1 cellular context compared by ENCODE assay signal in genomic region chr3:8658326-8659212, GRCh38.
TF ChIP-seq lines count a peak whose summit lies in the region.

No MANE protein-coding gene starts in this region.

TF ChIP-seq in HepG2, 621 proteins besides CTCF, POLR2A, EP300 and RAD21 (continued from another document and continues in another):
- TF ChIP-seq ARID3A (IDR thresholded peaks at IDR 0.05; ENCODE audit: low read depth, low read length) = no peak
- no peak for TF ChIP-seq GATA4 (IDR thresholded peaks at IDR 0.05; ENCODE audit: borderline replicate concordance, low read depth)
- TF ChIP-seq SOX5 (CRISPR knock-in tag; IDR thresholded peaks at IDR 0.05; ENCODE audit: borderline replicate concordance) = peak; percentile 95
- peak; percentile 40 for TF ChIP-seq HDAC2 (CRISPR knock-in tag; IDR thresholded peaks at IDR 0.05)
- TF ChIP-seq BCLAF1 (IDR thresholded peaks at IDR 0.05) = no peak
- TF ChIP-seq CENPBD1 (CRISPR knock-in tag; IDR thresholded peaks at IDR 0.05; ENCODE audit: borderline replicate concordance, low read depth) = no peak
- peak; percentile 26; the same call in 1 of the 2 replicates for TF ChIP-seq HOXA3 (CRISPR knock-in tag; IDR thresholded peaks at IDR 0.05)
- TF ChIP-seq RBFOX2 (IDR thresholded peaks at IDR 0.05; ENCODE audit: low read depth, low read length) = no peak
- TF ChIP-seq ZNF782 (CRISPR knock-in tag; IDR thresholded peaks at IDR 0.05; ENCODE audit: borderline replicate concordance) = no peak
- TF ChIP-seq ZNF142 (CRISPR knock-in tag; IDR thresholded peaks at IDR 0.05) = no peak
- no peak for TF ChIP-seq ZMAT3 (CRISPR knock-in tag; conservative IDR thresholded peaks at IDR 0.05)
- TF ChIP-seq TSC22D2 (CRISPR knock-in tag; IDR thresholded peaks at IDR 0.05; ENCODE audit: borderline replicate concordance) = no peak
- TF ChIP-seq FOXP1 (IDR thresholded peaks at IDR 0.05) = no peak
- peak; percentile 43; the same call in 1 of the 2 replicates for TF ChIP-seq FOXP1 (CRISPR knock-in tag; IDR thresholded peaks at IDR 0.05)
- TF ChIP-seq MYNN (CRISPR knock-in tag; IDR thresholded peaks at IDR 0.05; ENCODE audit: low read depth) = no peak
- TF ChIP-seq RFXAP (CRISPR knock-in tag; IDR thresholded peaks at IDR 0.05; ENCODE audit: borderline replicate concordance) = no peak
- no peak for TF ChIP-seq JARID2 (CRISPR knock-in tag; IDR thresholded peaks at IDR 0.05; ENCODE audit: insufficient replicate concordance)
- TF ChIP-seq ZNF501 (CRISPR knock-in tag; IDR thresholded peaks at IDR 0.05) = 0 out of 2 replicates have a peak, but pooled peaks have one; percentile 23
- no peak for TF ChIP-seq MIXL1 (CRISPR knock-in tag; IDR thresholded peaks at IDR 0.05)
- TF ChIP-seq RNF2 (conservative IDR thresholded peaks at IDR 0.05; ENCODE audit: low read depth) = no peak
- no peak for TF ChIP-seq ELK4 (CRISPR knock-in tag; IDR thresholded peaks at IDR 0.05; ENCODE audit: borderline replicate concordance)
- TF ChIP-seq NFE2L1 (CRISPR knock-in tag; IDR thresholded peaks at IDR 0.05; ENCODE audit: borderline replicate concordance) = no peak
- no peak for TF ChIP-seq ZNF646 (CRISPR knock-in tag; IDR thresholded peaks at IDR 0.05)
- TF ChIP-seq IKZF5 (CRISPR knock-in tag; IDR thresholded peaks at IDR 0.05) = no peak
- no peak for TF ChIP-seq KAT7 (CRISPR knock-in tag; IDR thresholded peaks at IDR 0.05; ENCODE audit: borderline replicate concordance)
- TF ChIP-seq SMAD1 (CRISPR knock-in tag; IDR thresholded peaks at IDR 0.05; ENCODE audit: borderline replicate concordance, low read depth) = no peak
- TF ChIP-seq RFXANK (CRISPR knock-in tag; IDR thresholded peaks at IDR 0.05) = no peak
- no peak for TF ChIP-seq SMARCE1 (IDR thresholded peaks at IDR 0.05; ENCODE audit: borderline replicate concordance)
- TF ChIP-seq RFX5 (IDR thresholded peaks at IDR 0.05; ENCODE audit: low read depth, low read length) = no peak
- TF ChIP-seq MXI1 (IDR thresholded peaks at IDR 0.05; ENCODE audit: borderline replicate concordance, low read depth, low read length) = no peak
- TF ChIP-seq CHD2 (IDR thresholded peaks at IDR 0.05; ENCODE audit: low read depth, low read length) = no peak
- TF ChIP-seq TRAFD1 (CRISPR knock-in tag; IDR thresholded peaks at IDR 0.05; ENCODE audit: borderline replicate concordance) = no peak
- TF ChIP-seq ZNF839 (CRISPR knock-in tag; IDR thresholded peaks at IDR 0.05; ENCODE audit: borderline replicate concordance) = no peak
- TF ChIP-seq ZNF547 (CRISPR knock-in tag; IDR thresholded peaks at IDR 0.05) = no peak
- no peak for TF ChIP-seq GTF2F1 (IDR thresholded peaks at IDR 0.05; ENCODE audit: low read length)
- TF ChIP-seq ATF3 (CRISPR knock-in tag; IDR thresholded peaks at IDR 0.05) = no peak
- TF ChIP-seq HMGA1 (CRISPR knock-in tag; conservative IDR thresholded peaks at IDR 0.05) = no peak
- peak; percentile 64 for TF ChIP-seq TBL1XR1 (IDR thresholded peaks at IDR 0.05; ENCODE audit: borderline replicate concordance, low read length, partially characterized antibody)
